ENCODE assay signal across 4 cellular contexts in the genomic region with DNA sequence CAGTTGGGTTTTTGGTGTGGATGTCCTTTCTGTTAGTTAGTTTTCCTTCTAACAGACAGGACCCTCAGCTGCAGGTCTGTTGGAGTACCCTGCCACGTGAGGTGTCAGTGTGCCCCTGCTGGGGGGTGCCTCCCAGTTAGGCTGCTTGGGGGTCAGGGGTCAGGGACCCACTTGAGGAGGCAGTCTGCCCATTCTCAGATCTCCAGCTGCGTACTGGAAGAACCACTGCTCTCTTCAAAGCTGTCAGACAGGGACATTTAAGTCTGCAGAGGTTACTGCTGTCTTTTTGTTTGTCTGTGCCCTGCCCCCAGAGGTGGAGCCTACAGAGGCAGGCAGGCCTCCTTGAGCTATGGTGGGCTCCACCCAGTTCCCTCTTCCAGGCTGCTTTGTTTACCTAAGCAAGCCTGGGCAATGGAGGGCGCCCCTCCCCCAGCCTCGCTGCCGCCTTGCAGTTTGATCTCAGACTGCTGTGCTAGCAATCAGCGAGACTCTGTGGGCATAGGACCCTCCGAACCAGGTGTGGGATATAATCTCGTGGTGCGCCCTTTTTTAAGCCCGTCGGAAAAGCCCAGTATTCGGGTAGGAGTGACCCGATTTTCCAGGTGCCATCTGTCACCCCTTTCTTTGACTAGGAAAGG. TPM values are rescaled to one million over a fixed set of nuclear protein-coding genes. Genes with fewer than 3 reads are reported as not detected.
"Had no signal": no experiment of that assay in that cellular context is flagged by ENCODE, and none has a peak within 500 bp of the region (broad histone marks: within the 10 kb centered on the region; RNA-seq: fewer than 3 reads in every experiment).

No MANE protein-coding gene starts in this region.

RNA-seq across cellular contexts. Expression of a gene that starts 22.0 kb away (rescaled TPM):
- total RNA-seq: H1, H9, HepG2 had no signal

RNA-seq across cellular contexts. Expression of a gene that starts 41.9 kb away (rescaled TPM):
- total RNA-seq: H1, H9, HepG2, HT1080 had no signal
